In the genomic region with DNA sequence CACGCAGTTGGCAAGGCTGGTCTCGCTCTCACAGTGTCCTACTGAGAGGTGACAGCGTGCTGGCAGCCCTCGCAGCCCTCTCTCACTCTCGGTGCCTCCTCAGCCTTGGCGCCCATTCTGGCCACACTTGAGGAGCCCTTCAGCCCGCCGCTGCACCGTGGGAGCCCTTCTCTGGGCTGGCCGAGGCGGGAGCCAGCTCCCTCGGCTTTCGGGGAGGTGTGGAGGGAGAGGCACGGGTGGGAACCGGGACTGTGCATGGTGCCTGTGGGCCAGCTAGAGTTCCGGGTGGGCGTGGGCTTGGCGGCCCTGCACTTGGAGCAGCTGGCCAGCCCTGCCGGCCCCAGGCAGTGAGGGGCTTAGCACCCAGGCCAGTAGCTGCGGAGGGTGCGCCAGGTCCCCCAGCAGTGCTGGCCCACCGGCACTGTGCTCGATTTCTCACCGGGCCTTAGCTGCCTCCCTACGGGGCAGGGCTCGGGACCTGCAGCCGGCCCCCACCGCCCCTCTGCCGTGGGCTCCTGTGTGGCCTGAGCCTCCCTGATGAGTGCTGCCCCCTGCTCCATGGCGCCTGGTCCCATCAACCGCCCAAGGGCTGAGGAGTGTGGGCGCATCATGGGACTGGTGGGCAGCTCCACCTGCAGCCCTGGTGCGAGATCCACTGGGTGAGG, we compare ENCODE assay signal across 28 cellular contexts. TPM values are rescaled to one million over a fixed set of nuclear protein-coding genes. Genes with fewer than 3 reads are reported as not detected.
DNase-seq lines count a peak whose midpoint lies in the region; ATAC-seq, FAIRE-seq and TF ChIP-seq lines count a peak whose summit lies in the region.
"Had no signal": no experiment of that assay in that cellular context is flagged by ENCODE, and none has a peak within 500 bp of the region (broad histone marks: within the 10 kb centered on the region; RNA-seq: fewer than 3 reads in every experiment).

No MANE protein-coding gene starts in this region.

- H3K4me3 Mint-ChIP-seq in activated CD4-positive, alpha-beta memory T cell treated with anti-CD3 and anti-CD28 coated beads, Interleukin-2, amount 10 ng/mL, durations not matched to agents 7 days and 5 days = no peak overlapping the region
- H3K4me3 Mint-ChIP-seq: CD14-positive monocyte; CD4-positive, alpha-beta memory T cell; CD4-positive, CD25-positive, alpha-beta regulatory T cell; CD8-positive, alpha-beta memory T cell had no signal

- no peak overlapping the region for H3K4me3 ChIP-seq in right cardiac atrium (ENCODE audit: low read length)
- H3K4me3 ChIP-seq in kidney (ENCODE audit: low read length in 2 of 2) = no peak overlapping the region
- H3K4me3 ChIP-seq: BLaER1, GM12878 had no signal

- POLR2A ChIA-PET in activated CD4-positive, alpha-beta memory T cell treated with anti-CD3 and anti-CD28 coated beads, Interleukin-2, amount 10 ng/mL, durations not matched to agents 7 days and 5 days (lab: Charles Lee) = no interaction called here

- H3K27me3 ChIP-seq in right cardiac atrium (ENCODE audit: control insufficient read depth, insufficient read depth) = no peaks in the 10 kb centered on the region
- H3K27me3 ChIP-seq: BE2C, BLaER1 had no signal

- intact Hi-C loops in right cardiac atrium (cut with DNase I) (loop anchor here (5.0 to 10.0 kb wide), 5 partner anchors 55 to 465 kb away; a partner anchor contains a TSS), Right ventricle myocardium superior (cut with DNase I) (loop anchor here (2.0 to 5.0 kb wide), 2 partner anchors 57 to 463 kb away; no protein-coding TSS in a partner anchor), kidney (cut with DNase I) (loop anchor here (10.0 kb wide), 2 partner anchors 55 to 465 kb away; no protein-coding TSS in a partner anchor), posterior vena cava (cut with DNase I) (loop anchor here (5.0 to 10.0 kb wide), 3 partner anchors 55 to 465 kb away; no protein-coding TSS in a partner anchor)

- CTCF ChIA-PET in activated CD4-positive, alpha-beta memory T cell treated with anti-CD3 and anti-CD28 coated beads, Interleukin-2, amount 10 ng/mL, durations not matched to agents 7 days and 5 days (lab: Charles Lee) = no interaction called here

- H3K27ac Mint-ChIP-seq in activated CD4-positive, alpha-beta memory T cell treated with anti-CD3 and anti-CD28 coated beads, Interleukin-2, amount 10 ng/mL, durations not matched to agents 7 days and 5 days = no peak overlapping the region
- H3K27ac Mint-ChIP-seq: CD14-positive monocyte; CD4-positive, alpha-beta memory T cell; CD4-positive, CD25-positive, alpha-beta regulatory T cell; CD8-positive, alpha-beta memory T cell had no signal

- no peaks in the 10 kb centered on the region for H3K4me1 ChIP-seq in right cardiac atrium (ENCODE audit: control insufficient read depth, insufficient read depth, low read length)
- H3K4me1 ChIP-seq in kidney (ENCODE audit: control insufficient read depth in 1 of 2, insufficient read depth in 1 of 2, low read depth in 1 of 2, low read length in 2 of 2) = no peaks in the 10 kb centered on the region
- H3K4me1 ChIP-seq: BE2C, BLaER1 had no signal

- no peaks in the 10 kb centered on the region for H3K36me3 Mint-ChIP-seq in activated CD4-positive, alpha-beta memory T cell treated with anti-CD3 and anti-CD28 coated beads, Interleukin-2, amount 10 ng/mL, durations not matched to agents 7 days and 5 days (ENCODE audit: low read depth)
- H3K36me3 Mint-ChIP-seq: CD14-positive monocyte; CD4-positive, alpha-beta memory T cell; CD4-positive, CD25-positive, alpha-beta regulatory T cell; CD8-positive, alpha-beta memory T cell had no signal

- no peaks in the 10 kb centered on the region for H3K36me3 ChIP-seq in kidney (ENCODE audit: control insufficient read depth in 1 of 2, insufficient read depth in 2 of 2, low read length in 2 of 2)
- H3K36me3 ChIP-seq: BE2C, BLaER1 had no signal

- peak in 2 of 3 donors; percentile 31 to 53 for DNase-seq in right cardiac atrium
- no peak for DNase-seq in Right ventricle myocardium superior
- DNase-seq in kidney = peak; percentile 58
- peak; percentile 72 for DNase-seq in posterior vena cava (ENCODE audit: low spot score)
- DNase-seq in activated CD4-positive, alpha-beta memory T cell treated with anti-CD3 and anti-CD28 coated beads, Interleukin-2, amount 10 ng/mL, durations not matched to agents 7 days and 5 days = no peak
- DNase-seq in Kasumi-1 (lab: John Stamatoyannopoulos, UW) = no peak
- no peak for DNase-seq in central memory CD4-positive, alpha-beta T cell
- DNase-seq: 8988T; ACHN; BE2C; C1 segment of cervical spinal cord; CD4-positive, alpha-beta memory T cell; CD4-positive, CD25-positive, alpha-beta regulatory T cell; CD8-positive, alpha-beta memory T cell; DMS 273 treated with DMSO at 0.1 percent for 48 hours; DMS153; DMS53; DMS79; DND-41; EL; GDM1 had no signal

- TF ChIP-seq CTCF in kidney (IDR thresholded peaks at IDR 0.05; ENCODE audit: borderline replicate concordance, extremely low read depth, insufficient read depth) = no peak

- ATAC-seq in right cardiac atrium (no peak), Right ventricle myocardium superior (ENCODE audit: poor library complexity) (no peak)

- no peaks in the 10 kb centered on the region for H3K4me1 Mint-ChIP-seq in activated CD4-positive, alpha-beta memory T cell treated with anti-CD3 and anti-CD28 coated beads, Interleukin-2, amount 10 ng/mL, durations not matched to agents 7 days and 5 days
- H3K4me1 Mint-ChIP-seq: CD14-positive monocyte; CD4-positive, alpha-beta memory T cell; CD4-positive, CD25-positive, alpha-beta regulatory T cell; CD8-positive, alpha-beta memory T cell had no signal

- FAIRE-seq in kidney (lab: Jason Lieb, UNC) = no peak
- FAIRE-seq: A204.1, GM12878, GM12892, GM18507 had no signal

- no peaks in the 10 kb centered on the region for H3K27me3 Mint-ChIP-seq in activated CD4-positive, alpha-beta memory T cell treated with anti-CD3 and anti-CD28 coated beads, Interleukin-2, amount 10 ng/mL, durations not matched to agents 7 days and 5 days
- H3K27me3 Mint-ChIP-seq: CD4-positive, alpha-beta memory T cell; CD4-positive, CD25-positive, alpha-beta regulatory T cell had no signal

- H3K9ac ChIP-seq in kidney (ENCODE audit: low read length in 2 of 2) = no peak overlapping the region
- H3K9ac ChIP-seq: BLaER1 had no signal

- H3K9me3 Mint-ChIP-seq in activated CD4-positive, alpha-beta memory T cell treated with anti-CD3 and anti-CD28 coated beads, Interleukin-2, amount 10 ng/mL, durations not matched to agents 7 days and 5 days = peaks cover 10% of the 10 kb centered on the region

- WGBS in right cardiac atrium = 96% methylated on average over 33 of the region's 33 CpGs

- H3K9me3 ChIP-seq in right cardiac atrium (ENCODE audit: control insufficient read depth, low read length) (no peaks in the 10 kb centered on the region), kidney (ENCODE audit: control insufficient read depth in 1 of 2, low read length in 2 of 2) (no peaks in the 10 kb centered on the region)
- H3K9me3 ChIP-seq: BE2C had no signal

- H3K27ac ChIP-seq in right cardiac atrium (ENCODE audit: low read length) = no peak overlapping the region
- H3K27ac ChIP-seq in kidney (ENCODE audit: low read depth in 2 of 2, low read length in 2 of 2) = no peak overlapping the region
- H3K27ac ChIP-seq: BLaER1 had no signal

RNA-seq across cellular contexts. Expression of a gene that starts 15.7 kb away (rescaled TPM):
- 10 to 100 TPM; 24.8 to 27.9 (median 26.3) TPM for total RNA-seq in right cardiac atrium
- 5.3 TPM for polyA plus RNA-seq in right cardiac atrium
- total RNA-seq in Right ventricle myocardium superior = 12.4 TPM
- 23.0 TPM for total RNA-seq in kidney
- 3.8 TPM for polyA plus RNA-seq in kidney (ENCODE audit: insufficient read depth, low read depth, low replicate concordance)
- total RNA-seq in posterior vena cava = 10 to 100 TPM; 49.6 to 50.7 TPM
- total RNA-seq in activated CD4-positive, alpha-beta memory T cell treated with anti-CD3 and anti-CD28 coated beads, Interleukin-2, amount 10 ng/mL, durations not matched to agents 7 days and 5 days = not detected
- total RNA-seq: CD4-positive, alpha-beta memory T cell; CD4-positive, CD25-positive, alpha-beta regulatory T cell; CD8-positive, alpha-beta memory T cell; G401 had no signal
- polyA plus RNA-seq: CD14-positive monocyte; CD4-positive, alpha-beta memory T cell; CD4-positive, CD25-positive, alpha-beta regulatory T cell; CD8-positive, alpha-beta memory T cell had no signal

Comparison
In these comparisons a context has a peak if more than half of its experiments do, and no peak if none do; other contexts are left out.
1. DNase-seq: peak in right cardiac atrium (2 of 3), kidney (single experiment) and posterior vena cava (single experiment); none in Right ventricle myocardium superior (single experiment), activated CD4-positive, alpha-beta memory T cell treated with anti-CD3 and anti-CD28 coated beads, Interleukin-2, amount 10 ng/mL, durations not matched to agents 7 days and 5 days (single experiment), Kasumi-1 (0 of 2) and central memory CD4-positive, alpha-beta T cell (single experiment).
2. RNA of a gene that starts 15.7 kb away (total RNA-seq): 49.6 to 50.7 TPM in posterior vena cava, 24.8 to 27.9 TPM in right cardiac atrium, 23.0 TPM in kidney (single experiment) and 12.4 TPM in Right ventricle myocardium superior (single experiment); not detected in activated CD4-positive, alpha-beta memory T cell treated with anti-CD3 and anti-CD28 coated beads, Interleukin-2, amount 10 ng/mL, durations not matched to agents 7 days and 5 days; every median in the first group is over 10 times any median in the second.